In genomic region chr1:86774305-86775304, GRCh38 we compare ENCODE assay signal across 1 cellular context.
TF ChIP-seq lines count a peak whose summit lies in the region.

No MANE protein-coding gene starts in this region.

TF ChIP-seq in HEK293, 187 proteins besides CTCF, POLR2A, EP300 and RAD21 (continued from another document and continues in another):
- TF ChIP-seq PRDM2 (tag by site-specific recombination; IDR thresholded peaks at IDR 0.05; ENCODE audit: borderline replicate concordance) (no peak), ZNF768 (tag by site-specific recombination; IDR thresholded peaks at IDR 0.05) (no peak), ZNF391 (tag by site-specific recombination; IDR thresholded peaks at IDR 0.05; ENCODE audit: borderline replicate concordance, low read depth) (peak; percentile 98), ZNF335 (tag by site-specific recombination; conservative IDR thresholded peaks at IDR 0.05) (no peak; the same call in 1 of the 2 replicates), ZNF510 (tag by site-specific recombination; IDR thresholded peaks at IDR 0.05; ENCODE audit: insufficient replicate concordance) (peak; percentile 75), AEBP2 (tag by site-specific recombination; IDR thresholded peaks at IDR 0.05; ENCODE audit: borderline replicate concordance) (no peak), ZNF530 (tag by site-specific recombination; IDR thresholded peaks at IDR 0.05; ENCODE audit: low read depth) (no peak), ZNF404 (tag by site-specific recombination; IDR thresholded peaks at IDR 0.05) (no peak), ZNF521 (tag by site-specific recombination; IDR thresholded peaks at IDR 0.05) (no peak), ZNF426 (tag by site-specific recombination; IDR thresholded peaks at IDR 0.05) (no peak), ZNF416 (tag by site-specific recombination; IDR thresholded peaks at IDR 0.05) (no peak), ZBTB1 (tag by site-specific recombination; IDR thresholded peaks at IDR 0.05) (peak; percentile 95), ZNF26 (tag by site-specific recombination; IDR thresholded peaks at IDR 0.05) (no peak), ZNF311 (tag by site-specific recombination; IDR thresholded peaks at IDR 0.05; ENCODE audit: borderline replicate concordance) (no peak), ZNF624 (tag by site-specific recombination; IDR thresholded peaks at IDR 0.05) (no peak), ZFP69B (tag by site-specific recombination; IDR thresholded peaks at IDR 0.05) (peak; percentile 83), SP3 (tag by site-specific recombination; IDR thresholded peaks at IDR 0.05) (peak; percentile 57), ZNF658 (tag by site-specific recombination; IDR thresholded peaks at IDR 0.05) (no peak), KLF10 (tag by site-specific recombination; IDR thresholded peaks at IDR 0.05) (peak; percentile 97), PRDM10 (tag by site-specific recombination; IDR thresholded peaks at IDR 0.05) (peak; percentile 92), ZNF362 (tag by site-specific recombination; IDR thresholded peaks at IDR 0.05) (peak; percentile 94), ZNF629 (tag by site-specific recombination; IDR thresholded peaks at IDR 0.05) (peak; percentile 97), ZNF341 (tag by site-specific recombination; IDR thresholded peaks at IDR 0.05; ENCODE audit: low read depth) (peak; percentile 48), TRIM28 (IDR thresholded peaks at IDR 0.05; ENCODE audit: borderline replicate concordance, low read length) (0 out of 2 replicates have a peak, but pooled peaks have one; percentile 31), ZNF214 (tag by site-specific recombination; IDR thresholded peaks at IDR 0.05; ENCODE audit: borderline replicate concordance) (peak; percentile 49; the same call in 1 of the 2 replicates), ZNF354C (tag by site-specific recombination; IDR thresholded peaks at IDR 0.05; ENCODE audit: borderline replicate concordance, low read depth) (peak; percentile 94; the same call in 1 of the 2 replicates), PRDM1 (tag by site-specific recombination; IDR thresholded peaks at IDR 0.05) (no peak), HOXD13 (CRISPR knock-in tag; IDR thresholded peaks at IDR 0.05; ENCODE audit: borderline replicate concordance) (0 out of 2 replicates have a peak, but pooled peaks have one; percentile 68), ZNF202 (tag by site-specific recombination; IDR thresholded peaks at IDR 0.05; ENCODE audit: borderline replicate concordance) (no peak), GLIS2 (tag by site-specific recombination; IDR thresholded peaks at IDR 0.05) (no peak; the same call in 1 of the 2 replicates), GLIS1 (tag by site-specific recombination; IDR thresholded peaks at IDR 0.05) (peak; percentile 81), ZFP41 (tag by site-specific recombination; IDR thresholded peaks at IDR 0.05; ENCODE audit: borderline replicate concordance) (no peak), ZNF514 (tag by site-specific recombination; IDR thresholded peaks at IDR 0.05) (no peak), ZXDB (tag by site-specific recombination; IDR thresholded peaks at IDR 0.05) (peak; percentile 99), ZNF398 (tag by site-specific recombination; IDR thresholded peaks at IDR 0.05) (peak; percentile 84), ZNF280C (tag by site-specific recombination; IDR thresholded peaks at IDR 0.05) (no peak), ZNF155 (tag by site-specific recombination; IDR thresholded peaks at IDR 0.05) (no peak), ZNF239 (tag by site-specific recombination; IDR thresholded peaks at IDR 0.05) (peak; percentile 85), ZNF366 (tag by site-specific recombination; conservative IDR thresholded peaks at IDR 0.05) (peak; percentile 90), ZNF600 (tag by site-specific recombination; IDR thresholded peaks at IDR 0.05) (0 out of 2 replicates have a peak, but pooled peaks have one; percentile 24)
